Comparison of ENCODE assay signal across 1 cellular context in genomic region chr10:104650072-104650471, GRCh38.
TF ChIP-seq lines count a peak whose summit lies in the region.

No MANE protein-coding gene starts in this region.

TF ChIP-seq in WTC11, 78 proteins besides CTCF, POLR2A, EP300 and RAD21 (continued from another document):
- no peak for TF ChIP-seq AFF4 (CRISPR knock-in tag; IDR thresholded peaks at IDR 0.05; ENCODE audit: borderline replicate concordance)
- no peak for TF ChIP-seq CDX4 (CRISPR knock-in tag; IDR thresholded peaks at IDR 0.05; ENCODE audit: borderline replicate concordance)
- no peak for TF ChIP-seq MYBL2 (CRISPR knock-in tag; IDR thresholded peaks at IDR 0.05)
TF ChIP-seq in WTC11: peak in this region for 0.
